8 cellular contexts compared by ENCODE assay signal in genomic region chr4:102430511-102430910, GRCh38.
A peak's percentile ranks its signal among the peaks of the same experiment; 100 is the strongest.
DNase-seq lines count a peak whose midpoint lies in the region; ATAC-seq, FAIRE-seq and TF ChIP-seq lines count a peak whose summit lies in the region.

No MANE protein-coding gene starts in this region.

- H3K4me3 ChIP-seq in GM12878 (peak overlapping the region; percentile 83), right lobe of liver (peak overlapping the region; percentile 47 to 66 (median 63)), transverse colon (peak overlapping the region; percentile 44 to 86 (median 52)), lower leg skin (ENCODE audit: low read depth, poor library complexity, severe bottlenecking) (no peak overlapping the region)

- FAIRE-seq in GM12878 (lab: Jason Lieb, UNC) = no peak

- H4K20me1 ChIP-seq in GM12878 (ENCODE audit: control insufficient read depth, insufficient read depth) = no peaks in the 10 kb centered on the region

- no peak for TF ChIP-seq RAD21 in GM12878 (IDR thresholded peaks at IDR 0.05; ENCODE audit: insufficient read depth, low read depth, low read length)

- intact Hi-C loops in GM12878 (cut with micrococcal nuclease; ENCODE audit: unreplicated experiment) = loop anchor here (5.0 to 10.0 kb wide), 3 partner anchors 384 to 662 kb away; no protein-coding TSS in a partner anchor
- intact Hi-C loops in right lobe of liver (cut with DNase I) = no loop called here
- intact Hi-C loops in transverse colon (cut with DNase I; ENCODE audit: low total_unique reads) = no loop called here
- intact Hi-C loops in lower leg skin (cut with DNase I; ENCODE audit: low total_unique reads) = loop anchor here (10.0 kb wide), 1 partner anchor 664 kb away; the partner anchor contains the start of gene BDH2

- RAD21 ChIA-PET in GM12878 (lab: Charles Lee; ENCODE audit: unreplicated experiment) = interaction anchor here (0.6 to 2.2 kb wide), 69 partner anchors 10 to 1412 kb away, joined by 3 to 41 read pairs (median 4); partner anchors contain the start of genes BDH2, SLC39A8 and SLC9B2

- no peaks in the 10 kb centered on the region; the same call in 2 of the 3 replicates for H3K9me3 ChIP-seq in GM12878 (replicated peaks; ENCODE audit: control insufficient read depth, insufficient read depth, low read length)
- H3K9me3 ChIP-seq in right lobe of liver = no peaks in the 10 kb centered on the region
- no peaks in the 10 kb centered on the region for H3K9me3 ChIP-seq in transverse colon

- POLR2A ChIA-PET in GM12878 (lab: Charles Lee) = interaction anchor here (0.6 to 1.6 kb wide), 13 partner anchors 15 to 811 kb away, joined by 3 to 10 read pairs (median 4); partner anchors contain the start of genes BDH2 and SLC39A8

- no peaks in the 10 kb centered on the region for H3K27me3 ChIP-seq in GM12878 (replicated peaks in 1 of 2; ENCODE audit: control insufficient read depth in 2 of 2, insufficient read depth in 2 of 2, low read length in 1 of 2)
- H3K27me3 ChIP-seq in right lobe of liver = no peaks in the 10 kb centered on the region
- H3K27me3 ChIP-seq in transverse colon = no peaks in the 10 kb centered on the region

- H3K36me3 ChIP-seq in GM12878 (ENCODE audit: control insufficient read depth in 2 of 2, insufficient read depth in 2 of 2, low read length in 1 of 2) (no peaks in the 10 kb centered on the region), right lobe of liver (no peaks in the 10 kb centered on the region), transverse colon (no peaks in the 10 kb centered on the region)

- CTCF ChIA-PET in GM12878 (lab: Yijun Ruan, JAX) = interaction anchor here (0.6 to 3.9 kb wide), 48 partner anchors 8 to 1322 kb away, joined by 3 to 40 read pairs (median 5); partner anchors contain the start of genes BDH2 and SLC39A8

- peak overlapping the region; percentile 87 for H2AFZ ChIP-seq in GM12878 (ENCODE audit: control insufficient read depth, low read depth, low read length)

- no peaks in the 10 kb centered on the region for H3K79me2 ChIP-seq in GM12878 (ENCODE audit: control insufficient read depth, insufficient read depth, low read length)

- WGBS in GM12878 (ENCODE audit: insufficient coverage, insufficient replicate concordance, low lambda C conversion rate, missing lambda C conversion rate) = 4% methylated on average over 2 of the region's 2 CpGs
- WGBS in right lobe of liver (ENCODE audit: insufficient coverage, low coverage, low lambda C conversion rate, missing lambda C conversion rate) = 7% methylated on average over 2 of the region's 2 CpGs
- WGBS in transverse colon (ENCODE audit: low coverage in 1 of 2), 2 donors = 0 to 8% methylated on average over 2 of the region's 2 CpGs
- 10 to 16% methylated on average over 2 of the region's 2 CpGs for WGBS in lower leg skin, 2 donors

- peak overlapping the region; percentile 69 for H3K9ac ChIP-seq in GM12878 (ENCODE audit: control insufficient read depth, insufficient read depth, low read length)

- DNase-seq in Caki2 (ENCODE audit: low read depth) (peak; percentile 28), GM12878 (ENCODE audit: low read depth, low spot score) (no peak), right lobe of liver (no peak), transverse colon (no peak), lower leg skin (ENCODE audit: low spot score in 2 of 2) (no peak), NCI-H774 (lab: John Stamatoyannopoulos, UW) (no peak)

- TF ChIP-seq CTCF in GM12878 (IDR thresholded peaks at IDR 0.05 in 2 of 3, conservative IDR thresholded peaks at IDR 0.05 in 1 of 3; ENCODE audit: control insufficient read depth in 2 of 3, extremely low read depth in 1 of 3, insufficient read depth in 1 of 3, low read depth in 3 of 3, low read length in 3 of 3) (no peak), right lobe of liver (IDR thresholded peaks at IDR 0.05) (no peak), transverse colon (IDR thresholded peaks at IDR 0.05) (no peak), lower leg skin (IDR thresholded peaks at IDR 0.05) (no peak)

- no TSS peak for BruUV-seq in GM12878 (replicated peaks; lab: Mats Ljungman, UMichigan)

- SMC1A ChIA-PET in GM12878 (lab: Charles Lee; ENCODE audit: uncharacterized antibody, unreplicated experiment) = interaction anchor here (0.6 to 2.5 kb wide), 32 partner anchors 11 to 669 kb away, joined by 3 to 32 read pairs (median 4); partner anchors contain the start of genes BDH2 and SLC39A8

- TF ChIP-seq EP300 in GM12878 (IDR thresholded peaks at IDR 0.05; ENCODE audit: borderline replicate concordance in 1 of 2, control insufficient read depth in 1 of 2, low read depth in 2 of 2, low read length in 2 of 2) (no peak), transverse colon (IDR thresholded peaks at IDR 0.05; ENCODE audit: low read depth) (no peak)

- ATAC-seq in HG03571 (IDR thresholded peaks at IDR 0.05; ENCODE audit: unreplicated experiment) (peak; percentile 28), GM12878 (no peak; the same call in 2 of the 3 replicates), right lobe of liver (peak in 1 of 4 donors; percentile 6), HG03039 (IDR thresholded peaks at IDR 0.05; ENCODE audit: unreplicated experiment) (no peak)

- in situ Hi-C loops in Caki2 (cut with HindIII; ENCODE audit: low pct_unique_long_range_greater_than_20kb, low sequenced_read_pairs) = no loop called here
- in situ Hi-C loops in GM12878 (cut with MboI) = loop anchor here (10.0 kb wide), 1 partner anchor 574 kb away; no protein-coding TSS in a partner anchor
- in situ Hi-C loops in transverse colon (cut with MboI; ENCODE audit: low pct_ligation_motif_present in 1 of 4, low pct_unique_long_range_greater_than_20kb in 1 of 4, low sequenced_read_pairs in 3 of 4) = loop anchor here (5.0 to 25.0 kb wide), 7 partner anchors 83 to 594 kb away; partner anchors contain the start of gene SLC39A8 (in 2 of the 4)

- TF ChIP-seq POLR2A in GM12878 (IDR thresholded peaks at IDR 0.05; ENCODE audit: low read depth, low read length) = no peak
- TF ChIP-seq POLR2A in right lobe of liver (IDR thresholded peaks at IDR 0.05) = no peak
- no peak for TF ChIP-seq POLR2A in transverse colon (IDR thresholded peaks at IDR 0.05)
- TF ChIP-seq POLR2A in lower leg skin (IDR thresholded peaks at IDR 0.05) = no peak

- H3K27ac ChIP-seq in GM12878 (ENCODE audit: control insufficient read depth, insufficient read depth) (peak overlapping the region; percentile 61), right lobe of liver (peak overlapping the region; percentile 67 to 88 (median 68)), transverse colon (peak overlapping the region; percentile 72 to 81 (median 76))

- peak overlapping the region; percentile 77 for H3K4me2 ChIP-seq in GM12878 (ENCODE audit: control insufficient read depth, insufficient read depth)

- H3K4me1 ChIP-seq in GM12878 (ENCODE audit: control insufficient read depth, insufficient read depth, low read length) = no peaks in the 10 kb centered on the region
- peaks cover 0 to 21% (median 5%) of the 10 kb centered on the region in 4 donors for H3K4me1 ChIP-seq in right lobe of liver
- peaks cover 0 to 10% (median 3%) of the 10 kb centered on the region in 4 donors for H3K4me1 ChIP-seq in transverse colon

TF ChIP-seq in GM12878, 131 proteins besides CTCF, POLR2A, EP300 and RAD21:
- TF ChIP-seq E2F8 (IDR thresholded peaks at IDR 0.05; ENCODE audit: low read depth, partially characterized antibody) (no peak), MYC (IDR thresholded peaks at IDR 0.05; ENCODE audit: insufficient read depth, insufficient read length, insufficient replicate concordance, low read length, severe bottlenecking) (no peak), KAT2A (conservative IDR thresholded peaks at IDR 0.05; ENCODE audit: control insufficient read depth, low read depth, low read length) (no peak), ESRRA (IDR thresholded peaks at IDR 0.05; ENCODE audit: low read length) (no peak), SREBF1 (IDR thresholded peaks at IDR 0.05; ENCODE audit: low read length) (no peak), EGR1 (IDR thresholded peaks at IDR 0.05; ENCODE audit: borderline replicate concordance in 1 of 2, low read depth in 2 of 2, low read length in 2 of 2) (no peak), MAX (IDR thresholded peaks at IDR 0.05; ENCODE audit: low read depth, low read length) (no peak)

Comparison
In these comparisons a context has a peak if more than half of its experiments do, and no peak if none do; other contexts are left out.
1. intact Hi-C loops: an anchor here in GM12878 (5.0 to 10.0 kb wide) and lower leg skin (10.0 kb wide); none called in right lobe of liver and transverse colon.